Comparison of ENCODE assay signal across 31 cellular contexts in genomic region chr5:94709277-94709676, GRCh38.
"Had no signal": no experiment of that assay in that cellular context is flagged by ENCODE, and none has a peak within 500 bp of the region (broad histone marks: within the 10 kb centered on the region; RNA-seq: fewer than 3 reads in every experiment).

No MANE protein-coding gene starts in this region.

- FAIRE-seq: endothelial cell of umbilical vein, frontal cortex, urothelium cell line had no signal

- H3K9me3 Mint-ChIP-seq: immature natural killer cell; mesothelial cell of epicardium; naive B cell; natural killer cell treated with Interleukin-12 subunit alpha and Interleukin-12 subunit beta and Interleukin-15 and Interleukin-18, amount 100 ng/mL, for 72 hours; stimulated activated naive B cell treated with anti-CD40 and anti-IgM and Interleukin-4, amounts not matched to agents 10 μg/mL and 1 μg/mL and 100 μg/mL, for 72 hours; stimulated activated naive CD8-positive, alpha-beta T cell treated with anti-CD3 and anti-CD28 coated beads, Interleukin-15, Interleukin-2, amounts not matched to agents 100 ng/mL and 50 ng/mL, for 24 hours had no signal

- H3K36me3 ChIP-seq: ovary, thoracic aorta had no signal

- H3K27ac ChIP-seq: coronary artery, esophagus squamous epithelium, ovary, right atrium auricular region, sigmoid colon, spleen, thoracic aorta, tibial nerve, upper lobe of left lung had no signal

- H3K36me3 Mint-ChIP-seq: mesothelial cell of epicardium had no signal

- ATAC-seq: left colon; mucosa of descending colon; natural killer cell treated with Interleukin-12 subunit alpha and Interleukin-12 subunit beta and Interleukin-15 and Interleukin-18, amount 100 ng/mL, for 72 hours; stimulated activated naive B cell treated with anti-CD40 and anti-IgM and Interleukin-4, amounts not matched to agents 10 μg/mL and 1 μg/mL and 100 μg/mL, for 72 hours had no signal

- H3K4me1 Mint-ChIP-seq: immature natural killer cell, naive B cell had no signal

- H3K27me3 Mint-ChIP-seq: naive B cell; natural killer cell treated with Interleukin-12 subunit alpha and Interleukin-12 subunit beta and Interleukin-15 and Interleukin-18, amount 100 ng/mL, for 72 hours; stimulated activated naive B cell treated with anti-CD40 and anti-IgM and Interleukin-4, amounts not matched to agents 10 μg/mL and 1 μg/mL and 100 μg/mL, for 72 hours; stimulated activated naive CD8-positive, alpha-beta T cell treated with anti-CD3 and anti-CD28 coated beads, Interleukin-15, Interleukin-2, amounts not matched to agents 100 ng/mL and 50 ng/mL, for 24 hours had no signal

- H3K4me3 Mint-ChIP-seq: immature natural killer cell; mesothelial cell of epicardium; naive B cell; natural killer cell treated with Interleukin-12 subunit alpha and Interleukin-12 subunit beta and Interleukin-15 and Interleukin-18, amount 100 ng/mL, for 72 hours; stimulated activated naive B cell treated with anti-CD40 and anti-IgM and Interleukin-4, amounts not matched to agents 10 μg/mL and 1 μg/mL and 100 μg/mL, for 72 hours; stimulated activated naive CD8-positive, alpha-beta T cell treated with anti-CD3 and anti-CD28 coated beads, Interleukin-15, Interleukin-2, amounts not matched to agents 100 ng/mL and 50 ng/mL, for 24 hours had no signal

- DNase-seq: dermis blood vessel endothelial cell; effector memory CD4-positive, alpha-beta T cell; erythroblast; esophagus squamous epithelium; hypothalamus; immature natural killer cell; islet precursor cell; kidney glomerular epithelial cell; left colon; mesenchymal stem cell; mucosa of descending colon; naive B cell; nucleus accumbens; ovary; posterior cingulate gyrus; sigmoid colon; spleen; stimulated activated CD4-positive, alpha-beta T cell treated with anti-CD3 and anti-CD28 coated beads, Interleukin-4, amount 100 ng/mL, for 4 hours; stimulated activated naive B cell treated with anti-CD40 and anti-IgM and Interleukin-4, amounts not matched to agents 10 μg/mL and 1 μg/mL and 100 μg/mL, for 72 hours; upper lobe of left lung had no signal

- H3K4me1 ChIP-seq: esophagus squamous epithelium, right atrium auricular region, sigmoid colon, spleen, tibial nerve, upper lobe of left lung had no signal

- H3K27ac Mint-ChIP-seq: mesothelial cell of epicardium; natural killer cell treated with Interleukin-12 subunit alpha and Interleukin-12 subunit beta and Interleukin-15 and Interleukin-18, amount 100 ng/mL, for 72 hours; stimulated activated naive B cell treated with anti-CD40 and anti-IgM and Interleukin-4, amounts not matched to agents 10 μg/mL and 1 μg/mL and 100 μg/mL, for 72 hours; stimulated activated naive CD8-positive, alpha-beta T cell treated with anti-CD3 and anti-CD28 coated beads, Interleukin-15, Interleukin-2, amounts not matched to agents 100 ng/mL and 50 ng/mL, for 24 hours had no signal

- H3K27me3 ChIP-seq: esophagus squamous epithelium, ovary, right atrium auricular region, sigmoid colon, spleen, tibial nerve, upper lobe of left lung had no signal

- H3K4me3 ChIP-seq: coronary artery, esophagus squamous epithelium, lung, mucosa of descending colon, ovary, right atrium auricular region, sigmoid colon, spleen, thoracic aorta, tibial nerve, upper lobe of left lung had no signal
